Comparison of ENCODE assay signal across 10 cellular contexts in genomic region chr19:38900816-38901215, GRCh38. TPM values are rescaled to one million over a fixed set of nuclear protein-coding genes. Genes with fewer than 3 reads are reported as not detected.
DNase-seq lines count a peak whose midpoint lies in the region; ATAC-seq and TF ChIP-seq lines count a peak whose summit lies in the region.
"Had no signal": no experiment of that assay in that cellular context is flagged by ENCODE, and none has a peak within 500 bp of the region (broad histone marks: within the 10 kb centered on the region; RNA-seq: fewer than 3 reads in every experiment).

No MANE protein-coding gene starts in this region.

- DNase-seq in BE2C: no peak
- DNase-seq in Jurkat, Clone E6-1 (ENCODE audit: low read depth, low spot score): no peak
- no peak for DNase-seq in MCF 10A (ENCODE audit: unreplicated experiment)
- no peak for DNase-seq in A172 (ENCODE audit: low spot score)
- DNase-seq in putamen (ENCODE audit: low spot score): no peak
- DNase-seq in COLO668 (lab: John Stamatoyannopoulos, UW; ENCODE audit: unreplicated experiment): no peak
- DNase-seq: occipital lobe had no signal

- peaks cover 27% of the 10 kb centered on the region for H3K4me1 Mint-ChIP-seq in MCF 10A (ENCODE audit: insufficient read depth, unreplicated experiment)

- BruUV-seq in MCF 10A (replicated peaks; lab: Mats Ljungman, UMichigan): no TSS peak

- TF ChIP-seq CTCF in BE2C (IDR thresholded peaks at IDR 0.05; ENCODE audit: low read depth, low read length) (no peak), MCF 10A (IDR thresholded peaks at IDR 0.05; ENCODE audit: unreplicated experiment) (no peak)

- H3K36me3 Mint-ChIP-seq in MCF 10A (ENCODE audit: insufficient read depth, unreplicated experiment): no peaks in the 10 kb centered on the region

- peak overlapping the region; percentile 98 for H3K27ac Mint-ChIP-seq in MCF 10A (ENCODE audit: low read depth, unreplicated experiment)

- peak overlapping the region; percentile 81 for H3K4me3 ChIP-seq in BE2C (ENCODE audit: low read depth, low read length)
- peak overlapping the region; percentile 91 for H3K4me3 ChIP-seq in Jurkat, Clone E6-1 (ENCODE audit: low read length)
- no peak overlapping the region for H3K4me3 ChIP-seq in mucosa of stomach (ENCODE audit: low read length)

- POLR2A ChIA-PET in MCF 10A (lab: Yijun Ruan, JAX): interaction anchor here (0.7 to 2.7 kb wide), 21 partner anchors 8 to 717 kb away, joined by 3 to 40 read pairs (median 5); partner anchors contain the start of genes EIF3K, FAM98C, MRPS12 and RPS16

- H3K27me3 Mint-ChIP-seq in MCF 10A (ENCODE audit: insufficient read depth, unreplicated experiment): no peaks in the 10 kb centered on the region

- CTCF ChIA-PET in MCF 10A (lab: Yijun Ruan, JAX): interaction anchor here (0.6 to 1.4 kb wide), 7 partner anchors 13 to 497 kb away, joined by 3 to 11 read pairs (median 3); partner anchors contain the start of genes MRPS12 and SARS2

- no peak for ATAC-seq in GM18519 (IDR thresholded peaks at IDR 0.05; ENCODE audit: low FRiP score, unreplicated experiment)

- no peaks in the 10 kb centered on the region; the same call in 1 of the 2 replicates for H3K9me3 ChIP-seq in BE2C
- H3K9me3 ChIP-seq in mucosa of stomach (ENCODE audit: control insufficient read depth, low read length): no peaks in the 10 kb centered on the region

- intact Hi-C loops in MCF 10A (cut with micrococcal nuclease): loop anchor here (1.0 kb wide), 1 partner anchor 29 kb away; the partner anchor contains the start of genes MRPS12 and SARS2

- H3K4me1 ChIP-seq in BE2C (peaks cover 4% of the 10 kb centered on the region; the same call in 1 of the 2 replicates), mucosa of stomach (ENCODE audit: control insufficient read depth, insufficient read depth, low read length) (peaks cover 19% of the 10 kb centered on the region)

- no peaks in the 10 kb centered on the region for H3K9me3 Mint-ChIP-seq in MCF 10A (ENCODE audit: unreplicated experiment)

- peak overlapping the region; percentile 88 for H3K9ac ChIP-seq in mucosa of stomach (ENCODE audit: low read length)

- H3K27me3 ChIP-seq in BE2C: no peaks in the 10 kb centered on the region
- H3K27me3 ChIP-seq in mucosa of stomach (ENCODE audit: control insufficient read depth, insufficient read depth, low read length): no peaks in the 10 kb centered on the region

- H3K36me3 ChIP-seq in BE2C (peaks cover 9% of the 10 kb centered on the region), mucosa of stomach (ENCODE audit: control insufficient read depth, insufficient read depth, low read length) (peaks cover 9% of the 10 kb centered on the region)

- peak overlapping the region; percentile 88 for H3K4me3 Mint-ChIP-seq in MCF 10A (ENCODE audit: unreplicated experiment)

RNA-seq across cellular contexts. Expression of gene NFKBIB, which starts 1.0 kb away (rescaled TPM):
- polyA plus RNA-seq in BE2C (2012; ENCODE audit: insufficient read depth, insufficient read length, low read depth): 38.8 TPM
- 42.0 TPM for polyA plus RNA-seq in Jurkat, Clone E6-1 (2012; ENCODE audit: insufficient read depth, insufficient read length)
- 45.1 and 45.4 TPM in 2 replicates for total RNA-seq in MCF 10A (2022)
- 16.3 and 17.1 TPM in 2 replicates for total RNA-seq in A172 (2014; rRNA removed; shearing (Covaris generic))

RNA-seq across cellular contexts. Expression of gene SIRT2, which starts 1.4 kb away (rescaled TPM):
- polyA plus RNA-seq in BE2C (2012; ENCODE audit: insufficient read depth, insufficient read length, low read depth): 77.2 TPM
- 45.5 TPM for polyA plus RNA-seq in Jurkat, Clone E6-1 (2012; ENCODE audit: insufficient read depth, insufficient read length)
- total RNA-seq in MCF 10A (2022): 35.5 and 37.4 TPM in 2 replicates
- 50.3 and 59.0 TPM in 2 replicates for total RNA-seq in A172 (2014; rRNA removed; shearing (Covaris generic))

RNA-seq across cellular contexts. Expression of gene CCER2, which starts 11.2 kb away (rescaled TPM):
- not detected for polyA plus RNA-seq in BE2C (2012; ENCODE audit: insufficient read depth, insufficient read length, low read depth)
- 4.3 TPM for polyA plus RNA-seq in Jurkat, Clone E6-1 (2012; ENCODE audit: insufficient read depth, insufficient read length)
- total RNA-seq in MCF 10A (2022): 0.39 TPM in 1 of 2 replicates, not detected in the other
- total RNA-seq in A172 (2014; rRNA removed; shearing (Covaris generic)): not detected in 2 replicates
- total RNA-seq: HT1080 had no signal

RNA-seq across cellular contexts. Expression of gene RINL, which starts 22.7 kb away (rescaled TPM):
- 66.3 TPM for polyA plus RNA-seq in BE2C (2012; ENCODE audit: insufficient read depth, insufficient read length, low read depth)
- polyA plus RNA-seq in Jurkat, Clone E6-1 (2012; ENCODE audit: insufficient read depth, insufficient read length): 19.9 TPM
- total RNA-seq in MCF 10A (2022): 3.7 and 4.7 TPM in 2 replicates
- total RNA-seq in A172 (2014; rRNA removed; shearing (Covaris generic)): 3.9 and 5.7 TPM in 2 replicates

RNA-seq across cellular contexts. Expression of gene SARS2, which starts 29.7 kb away (rescaled TPM):
- 56.2 TPM for polyA plus RNA-seq in BE2C (2012; ENCODE audit: insufficient read depth, insufficient read length, low read depth)
- polyA plus RNA-seq in Jurkat, Clone E6-1 (2012; ENCODE audit: insufficient read depth, insufficient read length): 74.2 TPM
- 9.3 and 23.6 TPM in 2 replicates for total RNA-seq in MCF 10A (2022)
- total RNA-seq in A172 (2014; rRNA removed; shearing (Covaris generic)): 19.8 and 29.6 TPM in 2 replicates
